12 cellular contexts compared by ENCODE assay signal in the genomic region with DNA sequence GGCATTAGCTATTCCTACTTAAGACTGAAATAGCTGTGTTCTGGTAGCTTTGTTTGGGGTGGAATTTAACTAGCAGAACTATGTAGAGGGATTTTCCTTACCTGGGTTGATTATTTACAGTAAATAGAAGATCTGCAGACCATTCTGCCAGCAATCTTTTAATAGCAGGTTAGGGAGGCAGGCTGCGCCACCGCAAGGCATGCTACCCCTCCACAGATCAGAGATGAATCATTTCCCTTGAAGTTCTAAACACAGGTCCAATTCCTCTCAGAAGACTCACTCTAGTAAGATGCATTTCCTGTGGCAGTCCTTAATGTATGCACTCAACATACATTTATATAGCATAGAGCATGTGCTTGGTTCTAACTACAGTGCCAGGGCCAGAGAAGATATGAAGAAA.
A peak's percentile ranks its signal among the peaks of the same experiment; 100 is the strongest.
DNase-seq lines count a peak whose midpoint lies in the region; ATAC-seq, FAIRE-seq and TF ChIP-seq lines count a peak whose summit lies in the region.
"Had no signal": no experiment of that assay in that cellular context is flagged by ENCODE, and none has a peak within 500 bp of the region (broad histone marks: within the 10 kb centered on the region; RNA-seq: fewer than 3 reads in every experiment).

No MANE protein-coding gene starts in this region.

- intact Hi-C loops in kidney (cut with DNase I), result no loop called here

- CTCF ChIA-PET in activated CD8-positive, alpha-beta T cell treated with anti-CD3 and anti-CD28 coated beads, Interleukin-2, amount 10 ng/mL, durations not matched to agents 7 days and 5 days (lab: Charles Lee), result no interaction called here

- ATAC-seq in activated CD8-positive, alpha-beta T cell treated with anti-CD3 and anti-CD28 coated beads, Interleukin-2, amount 10 ng/mL, durations not matched to agents 7 days and 5 days, result peak; percentile 74
- ATAC-seq in GM19328 (IDR thresholded peaks at IDR 0.05; ENCODE audit: unreplicated experiment) (no peak), omental fat pad (ENCODE audit: low FRiP score) (no peak)
- ATAC-seq: WTC11 had no signal

- peaks cover 1% of the 10 kb centered on the region for H3K36me3 Mint-ChIP-seq in activated CD8-positive, alpha-beta T cell treated with anti-CD3 and anti-CD28 coated beads, Interleukin-2, amount 10 ng/mL, durations not matched to agents 7 days and 5 days (ENCODE audit: low read depth)

- H3K27ac Mint-ChIP-seq in activated CD8-positive, alpha-beta T cell treated with anti-CD3 and anti-CD28 coated beads, Interleukin-2, amount 10 ng/mL, durations not matched to agents 7 days and 5 days, result peak overlapping the region; percentile 17
- H3K27ac Mint-ChIP-seq: WTC11 had no signal

- peak overlapping the region; percentile 62 to 75 for H3K27ac ChIP-seq in kidney (ENCODE audit: low read depth in 2 of 2, low read length in 2 of 2)

- no peaks in the 10 kb centered on the region for H3K9me3 ChIP-seq in kidney (ENCODE audit: control insufficient read depth in 1 of 2, low read length in 2 of 2)

- H3K4me3 ChIP-seq in kidney (ENCODE audit: low read length in 2 of 2), result peak overlapping the region in 1 of 2 donors; percentile 20

- peak; percentile 36 for DNase-seq in AG09319 (ENCODE audit: extremely low read depth, low read depth)
- peak; percentile 82 for DNase-seq in HCEC 1CT
- peak; percentile 38 for DNase-seq in activated CD8-positive, alpha-beta T cell treated with anti-CD3 and anti-CD28 coated beads, Interleukin-2, amount 10 ng/mL, durations not matched to agents 7 days and 5 days
- no peak for DNase-seq in kidney
- no peak for DNase-seq in NCI-H82 treated with DMSO at 0.1 percent for 48 hours (lab: John Stamatoyannopoulos, UW; ENCODE audit: unreplicated experiment)
- no peak for DNase-seq in cortex of kidney (lab: John Stamatoyannopoulos, UW)
- no peak for DNase-seq in omental fat pad (ENCODE audit: low spot score)
- DNase-seq: amniotic stem cell, NCI-H2227 treated with DMSO at 0.1 percent for 48 hours, small intestine had no signal

- H3K36me3 ChIP-seq in kidney (ENCODE audit: control insufficient read depth in 1 of 2, insufficient read depth in 2 of 2, low read length in 2 of 2), result peaks cover 0 to 2% of the 10 kb centered on the region in 2 donors

- POLR2A ChIA-PET in activated CD8-positive, alpha-beta T cell treated with anti-CD3 and anti-CD28 coated beads, Interleukin-2, amount 10 ng/mL, durations not matched to agents 7 days and 5 days (lab: Charles Lee), result no interaction called here

- peaks cover 21 to 26% of the 10 kb centered on the region in 2 donors for H3K4me1 ChIP-seq in kidney (ENCODE audit: control insufficient read depth in 1 of 2, insufficient read depth in 1 of 2, low read depth in 1 of 2, low read length in 2 of 2)

- H3K27me3 Mint-ChIP-seq in activated CD8-positive, alpha-beta T cell treated with anti-CD3 and anti-CD28 coated beads, Interleukin-2, amount 10 ng/mL, durations not matched to agents 7 days and 5 days (ENCODE audit: low read depth), result peaks cover 5% of the 10 kb centered on the region

- H3K9me3 Mint-ChIP-seq in activated CD8-positive, alpha-beta T cell treated with anti-CD3 and anti-CD28 coated beads, Interleukin-2, amount 10 ng/mL, durations not matched to agents 7 days and 5 days (ENCODE audit: insufficient read depth), result peaks cover 4% of the 10 kb centered on the region

- FAIRE-seq in kidney (lab: Jason Lieb, UNC), result no peak
- FAIRE-seq: small intestine had no signal

- no peak; the same call in 1 of the 2 replicates for TF ChIP-seq CTCF in AG09319 (IDR thresholded peaks at IDR 0.05; ENCODE audit: low read depth, low read length)
- TF ChIP-seq CTCF in kidney (IDR thresholded peaks at IDR 0.05; ENCODE audit: borderline replicate concordance, extremely low read depth, insufficient read depth), result no peak
- no peak for TF ChIP-seq CTCF in omental fat pad (IDR thresholded peaks at IDR 0.05)

- no peak overlapping the region for H3K4me3 Mint-ChIP-seq in activated CD8-positive, alpha-beta T cell treated with anti-CD3 and anti-CD28 coated beads, Interleukin-2, amount 10 ng/mL, durations not matched to agents 7 days and 5 days
- H3K4me3 Mint-ChIP-seq: WTC11 had no signal

- H3K9ac ChIP-seq in kidney (ENCODE audit: low read length in 2 of 2), result no peak overlapping the region

- peaks cover 15% of the 10 kb centered on the region for H3K4me1 Mint-ChIP-seq in activated CD8-positive, alpha-beta T cell treated with anti-CD3 and anti-CD28 coated beads, Interleukin-2, amount 10 ng/mL, durations not matched to agents 7 days and 5 days (ENCODE audit: low read depth)

Comparison
In these comparisons a context has a peak if more than half of its experiments do, and no peak if none do; other contexts are left out.
1. DNase-seq: peak in AG09319 (single experiment), HCEC 1CT (single experiment) and activated CD8-positive, alpha-beta T cell treated with anti-CD3 and anti-CD28 coated beads, Interleukin-2, amount 10 ng/mL, durations not matched to agents 7 days and 5 days (single experiment); none in kidney (single experiment), NCI-H82 treated with DMSO at 0.1 percent for 48 hours (single experiment), cortex of kidney (single experiment) and omental fat pad (single experiment).